8 cellular contexts compared by ENCODE assay signal in the genomic region with DNA sequence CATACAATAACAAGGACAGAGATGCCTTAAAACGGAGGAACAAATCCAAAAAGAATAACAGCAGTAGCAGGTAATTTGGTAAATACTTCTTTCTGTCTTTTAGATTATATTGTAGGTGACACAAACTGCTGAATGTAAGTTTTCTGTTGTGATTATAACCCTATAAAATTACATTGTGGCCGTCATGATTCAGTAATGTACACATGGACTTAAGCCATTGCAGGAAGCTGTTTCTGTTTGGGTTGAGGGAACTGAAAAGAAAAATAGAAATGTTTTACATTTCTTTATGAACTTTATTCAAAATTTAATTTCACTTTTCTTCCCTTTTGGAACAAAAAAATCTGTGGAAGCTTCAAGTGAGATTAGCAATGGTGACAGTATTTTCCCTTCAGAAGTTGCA. TPM values are rescaled to one million over a fixed set of nuclear protein-coding genes. Genes with fewer than 3 reads are reported as not detected.
A peak's percentile ranks its signal among the peaks of the same experiment; 100 is the strongest.
DNase-seq lines count a peak whose midpoint lies in the region; ATAC-seq and TF ChIP-seq lines count a peak whose summit lies in the region.

No MANE protein-coding gene starts in this region.

- ATAC-seq in SK-N-SH treated with all-trans-retinoic acid at 6 μM for 48 hours = no peak
- no peak for ATAC-seq in stimulated activated naive B cell treated with anti-CD40 and anti-IgM and Interleukin-4, amounts not matched to agents 10 μg/mL and 1 μg/mL and 100 μg/mL, for 72 hours (replicated peaks)
- ATAC-seq in HG03469 (IDR thresholded peaks at IDR 0.05; ENCODE audit: unreplicated experiment) = no peak
- ATAC-seq in GM19397 (IDR thresholded peaks at IDR 0.05; ENCODE audit: unreplicated experiment) = no peak

- H3K4me3 Mint-ChIP-seq in activated CD4-positive, alpha-beta memory T cell treated with anti-CD3 and anti-CD28 coated beads for 36 hours = peak overlapping the region; percentile 70
- peak overlapping the region; percentile 25 to 70 for H3K4me3 Mint-ChIP-seq in stimulated activated naive B cell treated with anti-CD40 and anti-IgM and Interleukin-4, amounts not matched to agents 10 μg/mL and 1 μg/mL and 100 μg/mL, for 72 hours

- POLR2A ChIA-PET in SK-N-SH (lab: Yijun Ruan, JAX) = interaction anchor here (1.2 to 2.7 kb wide), 2 partner anchors 171 to 227 kb away, joined by 3 to 38 read pairs; a partner anchor contains a TSS
- POLR2A ChIA-PET in activated CD4-positive, alpha-beta memory T cell treated with anti-CD3 and anti-CD28 coated beads for 36 hours (lab: Charles Lee) = interaction anchor here (1.2 to 5.1 kb wide), 3 partner anchors 170 to 275 kb away, joined by 7 to 64 read pairs (median 26); a partner anchor contains a TSS

- peaks cover 10% of the 10 kb centered on the region; the same call in 1 of the 2 replicates for H3K79me2 ChIP-seq in SK-N-SH (ENCODE audit: insufficient read depth)
- H3K79me2 ChIP-seq in hepatocyte = peaks cover 45% of the 10 kb centered on the region

- WGBS in SK-N-SH (ENCODE audit: low lambda C conversion rate) = 50% methylated on average over 2 of the region's 2 CpGs
- WGBS in hepatocyte (ENCODE audit: low lambda C conversion rate, missing lambda C conversion rate) = 33% methylated on average over 2 of the region's 2 CpGs

- H3K9me2 ChIP-seq in SK-N-SH = no peaks in the 10 kb centered on the region
- no peaks in the 10 kb centered on the region for H3K9me2 ChIP-seq in hepatocyte (replicated peaks; ENCODE audit: insufficient read depth)

- CTCF ChIA-PET in SK-N-SH (lab: Yijun Ruan, JAX) = interaction anchor here (0.8 to 7.2 kb wide), 3 partner anchors 147 to 227 kb away, joined by 3 to 74 read pairs (median 20); no protein-coding TSS in a partner anchor
- CTCF ChIA-PET in activated CD4-positive, alpha-beta memory T cell treated with anti-CD3 and anti-CD28 coated beads for 36 hours (lab: Charles Lee) = interaction anchor here (6.5 to 8.6 kb wide), 2 partner anchors 155 to 226 kb away, joined by 50 to 119 read pairs; no protein-coding TSS in a partner anchor

- 0 out of 2 replicates have a peak overlapping the region, but pooled peaks have one; percentile 27 for H2AFZ ChIP-seq in SK-N-SH (ENCODE audit: low read depth)
- no peak overlapping the region for H2AFZ ChIP-seq in hepatocyte

- H3K9me3 Mint-ChIP-seq in activated CD4-positive, alpha-beta memory T cell treated with anti-CD3 and anti-CD28 coated beads for 36 hours = no peaks in the 10 kb centered on the region
- no peaks in the 10 kb centered on the region for H3K9me3 Mint-ChIP-seq in stimulated activated naive B cell treated with anti-CD40 and anti-IgM and Interleukin-4, amounts not matched to agents 10 μg/mL and 1 μg/mL and 100 μg/mL, for 72 hours

- peaks cover 25% of the 10 kb centered on the region for H3F3A ChIP-seq in SK-N-SH (replicated peaks; ENCODE audit: insufficient read depth)

- H3K27me3 ChIP-seq in SK-N-SH (ENCODE audit: insufficient read depth) = no peaks in the 10 kb centered on the region
- H3K27me3 ChIP-seq in hepatocyte = no peaks in the 10 kb centered on the region

- peaks cover 8% of the 10 kb centered on the region for H3K36me3 Mint-ChIP-seq in activated CD4-positive, alpha-beta memory T cell treated with anti-CD3 and anti-CD28 coated beads for 36 hours
- H3K36me3 Mint-ChIP-seq in stimulated activated naive B cell treated with anti-CD40 and anti-IgM and Interleukin-4, amounts not matched to agents 10 μg/mL and 1 μg/mL and 100 μg/mL, for 72 hours = peaks cover 8 to 11% of the 10 kb centered on the region in 2 donors

- H3K36me3 ChIP-seq in SK-N-SH (replicated peaks in 1 of 2; ENCODE audit: control insufficient read depth in 1 of 2, insufficient read depth in 2 of 2, low read length in 1 of 2) (peaks cover 6 to 31% of the 10 kb centered on the region in 2 experiments), hepatocyte (replicated peaks; ENCODE audit: insufficient read depth, low read depth) (no peaks in the 10 kb centered on the region)

- peak overlapping the region; percentile 75; the same call in 1 of the 2 replicates for H3K9ac ChIP-seq in SK-N-SH

- H3K27me3 Mint-ChIP-seq in activated CD4-positive, alpha-beta memory T cell treated with anti-CD3 and anti-CD28 coated beads for 36 hours = no peaks in the 10 kb centered on the region
- H3K27me3 Mint-ChIP-seq in stimulated activated naive B cell treated with anti-CD40 and anti-IgM and Interleukin-4, amounts not matched to agents 10 μg/mL and 1 μg/mL and 100 μg/mL, for 72 hours = no peaks in the 10 kb centered on the region

- H3K9me3 ChIP-seq in SK-N-SH (no peaks in the 10 kb centered on the region), hepatocyte (ENCODE audit: low read depth) (no peaks in the 10 kb centered on the region)

- H3K4me1 Mint-ChIP-seq in activated CD4-positive, alpha-beta memory T cell treated with anti-CD3 and anti-CD28 coated beads for 36 hours (ENCODE audit: low read depth) = peaks cover 40% of the 10 kb centered on the region
- H3K4me1 Mint-ChIP-seq in stimulated activated naive B cell treated with anti-CD40 and anti-IgM and Interleukin-4, amounts not matched to agents 10 μg/mL and 1 μg/mL and 100 μg/mL, for 72 hours = peaks cover 11 to 38% of the 10 kb centered on the region in 2 donors

- H3K4me2 ChIP-seq in SK-N-SH = peak overlapping the region; percentile 91
- H3K4me2 ChIP-seq in hepatocyte = peak overlapping the region; percentile 83

- no peaks in the 10 kb centered on the region for H4K20me1 ChIP-seq in SK-N-SH (ENCODE audit: insufficient read depth)
- H4K20me1 ChIP-seq in hepatocyte (ENCODE audit: insufficient read depth, poor library complexity, severe bottlenecking) = no peaks in the 10 kb centered on the region

- no peak overlapping the region for H3K27ac ChIP-seq in SK-N-SH (ENCODE audit: low read depth in 2 of 2, low read length in 1 of 2)
- peak overlapping the region; percentile 86 for H3K27ac ChIP-seq in hepatocyte

- H3K4me3 ChIP-seq in SK-N-SH (ENCODE audit: low read depth in 2 of 2, low read length in 1 of 2) = peak overlapping the region; percentile 86 to 94
- peak overlapping the region; percentile 67 for H3K4me3 ChIP-seq in hepatocyte

- TF ChIP-seq CTCF in SK-N-SH (IDR thresholded peaks at IDR 0.05) (no peak), hepatocyte (IDR thresholded peaks at IDR 0.05; ENCODE audit: poor library complexity) (no peak)

- no peak for TF ChIP-seq EP300 in SK-N-SH (IDR thresholded peaks at IDR 0.05; ENCODE audit: borderline replicate concordance in 1 of 2, low read depth in 1 of 2, low read length in 1 of 2)

- DNase-seq in SK-N-SH = no peak
- DNase-seq in activated CD4-positive, alpha-beta memory T cell treated with anti-CD3 and anti-CD28 coated beads for 36 hours = no peak
- DNase-seq in hepatocyte (ENCODE audit: low spot score) = no peak
- DNase-seq in stimulated activated naive B cell treated with anti-CD40 and anti-IgM and Interleukin-4, amounts not matched to agents 10 μg/mL and 1 μg/mL and 100 μg/mL, for 72 hours = no peak
- no peak for DNase-seq in NOMO-1 (lab: John Stamatoyannopoulos, UW; ENCODE audit: unreplicated experiment in 2 of 2)

- peaks cover 2 to 7% of the 10 kb centered on the region in 2 experiments; a peak in 3 of 4 replicates for H3K4me1 ChIP-seq in SK-N-SH (ENCODE audit: control insufficient read depth in 1 of 2, insufficient read depth in 2 of 2, low read depth in 1 of 2, low read length in 1 of 2)
- peaks cover 18% of the 10 kb centered on the region for H3K4me1 ChIP-seq in hepatocyte (ENCODE audit: insufficient read depth)

- TF ChIP-seq RAD21 in SK-N-SH (IDR thresholded peaks at IDR 0.05; ENCODE audit: low read length) = no peak

- intact Hi-C loops in activated CD4-positive, alpha-beta memory T cell treated with anti-CD3 and anti-CD28 coated beads for 36 hours (cut with micrococcal nuclease) = no loop called here

- H3K27ac Mint-ChIP-seq in activated CD4-positive, alpha-beta memory T cell treated with anti-CD3 and anti-CD28 coated beads for 36 hours = no peak overlapping the region
- H3K27ac Mint-ChIP-seq in stimulated activated naive B cell treated with anti-CD40 and anti-IgM and Interleukin-4, amounts not matched to agents 10 μg/mL and 1 μg/mL and 100 μg/mL, for 72 hours = peak overlapping the region; percentile 51

TF ChIP-seq in SK-N-SH, 30 proteins besides CTCF, POLR2A, EP300 and RAD21 (continues in another document):
- TF ChIP-seq GABPA (IDR thresholded peaks at IDR 0.05; ENCODE audit: low read depth) (no peak), RXRA (IDR thresholded peaks at IDR 0.05; ENCODE audit: borderline replicate concordance, low read depth) (no peak)
- TF ChIP-seq, protein P1, sequence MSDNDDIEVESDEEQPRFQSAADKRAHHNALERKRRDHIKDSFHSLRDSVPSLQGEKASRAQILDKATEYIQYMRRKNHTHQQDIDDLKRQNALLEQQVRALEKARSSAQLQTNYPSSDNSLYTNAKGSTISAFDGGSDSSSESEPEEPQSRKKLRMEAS (IDR thresholded peaks at IDR 0.05; ENCODE audit: low read depth) = no peak

TF ChIP-seq in SK-N-SH treated with all-trans-retinoic acid at 6 μM for 48 hours, 23 proteins besides CTCF, POLR2A, EP300 and RAD21 (continues in another document):
- no peak for TF ChIP-seq ZFP30 (CRISPR knock-in tag; IDR thresholded peaks at IDR 0.05)
- TF ChIP-seq OSR1 (CRISPR knock-in tag; IDR thresholded peaks at IDR 0.05) = no peak
- no peak for TF ChIP-seq ARNTL (CRISPR knock-in tag; IDR thresholded peaks at IDR 0.05; ENCODE audit: borderline replicate concordance, low read depth)
- TF ChIP-seq TCF4 (CRISPR knock-in tag; IDR thresholded peaks at IDR 0.05; ENCODE audit: borderline replicate concordance) = no peak

RNA-seq across cellular contexts. Expression of a gene that starts 1.2 kb away (rescaled TPM):
- 2.3 and 2.8 TPM in 2 replicates for polyA plus RNA-seq in SK-N-SH (2012; rRNA removed)
- 2.5 and 3.3 TPM in 2 replicates for polyA plus RNA-seq in SK-N-SH (2012; cell fraction: cytosol; rRNA removed)
- polyA plus RNA-seq in SK-N-SH (2012; cell fraction: nucleus; rRNA removed) = 5.7 and 6.6 TPM in 2 replicates
- total RNA-seq in activated CD4-positive, alpha-beta memory T cell treated with anti-CD3 and anti-CD28 coated beads for 36 hours = 10 to 100 TPM; 14.1 to 15.9 TPM
- 25.8 and 29.7 TPM in 2 replicates for total RNA-seq in hepatocyte
- 41.8 and 45.4 TPM in 2 replicates for polyA plus RNA-seq in hepatocyte

RNA-seq across cellular contexts. Expression of a gene that starts 22.4 kb away (rescaled TPM):
- polyA plus RNA-seq in SK-N-SH (2012; rRNA removed) (50.9 and 68.4 TPM in 2 replicates), hepatocyte (65.5 and 66.3 TPM in 2 replicates)
- polyA plus RNA-seq in SK-N-SH (2012; cell fraction: cytosol; rRNA removed) = 79.9 and 102 TPM in 2 replicates
- polyA plus RNA-seq in SK-N-SH (2012; cell fraction: nucleus; rRNA removed) = 37.1 and 43.5 TPM in 2 replicates
- total RNA-seq in activated CD4-positive, alpha-beta memory T cell treated with anti-CD3 and anti-CD28 coated beads for 36 hours = 10 to 100 TPM; 67.5 to 70.4 TPM
- total RNA-seq in hepatocyte = 43.1 and 58.4 TPM in 2 replicates

RNA-seq across cellular contexts. Expression of a gene that starts 45.3 kb away (rescaled TPM):
- polyA plus RNA-seq in SK-N-SH (2012; rRNA removed) (0.20 and 0.23 TPM in 2 replicates), hepatocyte (0.66 TPM in 1 of 2 replicates, not detected in the other)
- 0.10 and 0.21 TPM in 2 replicates for polyA plus RNA-seq in SK-N-SH (2012; cell fraction: cytosol; rRNA removed)
- polyA plus RNA-seq in SK-N-SH (2012; cell fraction: nucleus; rRNA removed) = 0.36 and 0.64 TPM in 2 replicates
- total RNA-seq in activated CD4-positive, alpha-beta memory T cell treated with anti-CD3 and anti-CD28 coated beads for 36 hours = under 1 TPM; 0.63 to 0.71 TPM
- 0.24 and 0.73 TPM in 2 replicates for total RNA-seq in hepatocyte
